8 cellular contexts compared by ENCODE assay signal in genomic region chr11:17077520-17078401, GRCh38. TPM values are rescaled to one million over a fixed set of nuclear protein-coding genes. Genes with fewer than 3 reads are reported as not detected.
DNase-seq lines count a peak whose midpoint lies in the region; ATAC-seq and TF ChIP-seq lines count a peak whose summit lies in the region.

RPS13 (minus strand) TSS chr11:17077667; CDS start chr11:17077641, 26 bp downstream.

- WGBS in right cardiac atrium = under 1% methylated on average over 55 of the region's 55 CpGs

- peak; percentile 72 to 77 for TF ChIP-seq POLR2A in uterus (IDR thresholded peaks at IDR 0.05)

- peak; percentile 96 for DNase-seq in NCI-H187 treated with DMSO at 0.1 percent for 48 hours (lab: John Stamatoyannopoulos, UW)
- peak; percentile 90 to 99 (median 98) for DNase-seq in anterior cingulate cortex (lab: John Stamatoyannopoulos, UW)
- peak; percentile 97 to 98 (median 98) for DNase-seq in right cardiac atrium
- DNase-seq in pulmonary artery endothelial cell (ENCODE audit: low read depth, low spot score) = peak; percentile 97
- peak; percentile 97 for DNase-seq in uterus

- no peaks in the 10 kb centered on the region for H3K36me3 ChIP-seq in uterus

- H3K9me3 ChIP-seq in right cardiac atrium (ENCODE audit: control insufficient read depth, low read length) (no peaks in the 10 kb centered on the region), uterus (no peaks in the 10 kb centered on the region)

- peaks cover 8% of the 10 kb centered on the region for H3K4me1 ChIP-seq in right cardiac atrium (ENCODE audit: control insufficient read depth, insufficient read depth, low read length)
- H3K4me1 ChIP-seq in uterus = peaks cover 7 to 8% of the 10 kb centered on the region in 2 donors

- ATAC-seq in GM18499 (IDR thresholded peaks at IDR 0.05; ENCODE audit: insufficient read depth, unreplicated experiment) = peak; percentile 98
- peak; percentile 97 for ATAC-seq in HG02943 (IDR thresholded peaks at IDR 0.05; ENCODE audit: low read depth, unreplicated experiment)
- ATAC-seq in right cardiac atrium = peak; percentile 98 to 99

- H3K4me3 ChIP-seq in right cardiac atrium (ENCODE audit: low read length) = peak within 1 kb of the TSS; percentile 74
- H3K4me3 ChIP-seq in uterus = peak within 1 kb of the TSS; percentile 85 to 96

- no peak for TF ChIP-seq CTCF in uterus (IDR thresholded peaks at IDR 0.05)

- intact Hi-C loops in T-helper 2 cell treated with Interferon-gamma antibody and Interleukin-4, amounts not matched to agents 100 ng/mL and 5 ng/mL, for 36 hours (cut with micrococcal nuclease) = loop anchor here (1.0 to 10.0 kb wide), 7 partner anchors 90 to 1245 kb away; partner anchors contain the start of genes C11orf58, GTF2H1 and HPS5
- intact Hi-C loops in right cardiac atrium (cut with DNase I) = no loop called here
- intact Hi-C loops in uterus (cut with DNase I; ENCODE audit: low total_unique reads) = no loop called here

- no peaks in the 10 kb centered on the region for H3K27me3 ChIP-seq in right cardiac atrium (ENCODE audit: control insufficient read depth, insufficient read depth)
- no peaks in the 10 kb centered on the region for H3K27me3 ChIP-seq in uterus

- H3K27ac ChIP-seq in right cardiac atrium (ENCODE audit: low read length) (peak within 1 kb of the TSS; percentile 77), uterus (peak within 1 kb of the TSS; percentile 90)

RNA-seq across cellular contexts. Expression of gene RPS13, which starts in this region (rescaled TPM):
- 1,108 and 1,109 TPM in 2 replicates for total RNA-seq in T-helper 2 cell treated with Interferon-gamma antibody and Interleukin-4, amounts not matched to agents 100 ng/mL and 5 ng/mL, for 36 hours
- total RNA-seq in right cardiac atrium = 100 to 1,000 TPM; 687 to 817 (median 791) TPM
- polyA plus RNA-seq in right cardiac atrium = 1,538 TPM
- total RNA-seq in pulmonary artery endothelial cell = 801 and 1,127 TPM in 2 replicates
- 1,000 to 10,000 TPM in 3 of 4 donors, 100 to 1,000 TPM in 1; 553 to 4,902 (median 2,244) TPM for total RNA-seq in uterus

Comparison
In these comparisons a context has a peak if more than half of its experiments do, and no peak if none do; other contexts are left out.
1. Peak in every context shown above with its lines: DNase-seq, ATAC-seq, H3K4me3 ChIP-seq and H3K27ac ChIP-seq.